ENCODE assay signal across 20 cellular contexts in the genomic region with DNA sequence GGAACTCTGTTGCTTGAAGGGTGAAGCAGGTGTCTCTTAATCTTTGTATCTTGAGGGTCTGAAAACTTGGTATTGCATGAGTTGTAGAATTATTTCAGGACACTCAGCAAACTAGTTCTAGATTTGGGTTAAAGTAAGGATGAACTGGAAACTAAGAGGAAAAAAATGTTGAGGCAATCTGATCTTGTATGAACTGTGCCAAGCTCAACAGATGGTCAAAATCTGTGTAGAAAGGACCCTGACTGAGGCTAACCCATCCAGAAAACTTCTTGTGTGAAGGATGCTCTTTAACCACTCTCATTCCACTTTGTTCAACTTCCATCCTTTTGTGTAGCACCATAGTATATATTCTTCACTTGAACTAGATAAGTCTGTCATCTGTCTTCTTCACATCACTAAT.
DNase-seq lines count a peak whose midpoint lies in the region; ATAC-seq, FAIRE-seq and TF ChIP-seq lines count a peak whose summit lies in the region.
"Had no signal": no experiment of that assay in that cellular context is flagged by ENCODE, and none has a peak within 500 bp of the region (broad histone marks: within the 10 kb centered on the region; RNA-seq: fewer than 3 reads in every experiment).

No MANE protein-coding gene starts in this region.

- no peaks in the 10 kb centered on the region for H3K9me3 ChIP-seq in adipocyte (ENCODE audit: control insufficient read depth, low read length)
- no peaks in the 10 kb centered on the region for H3K9me3 ChIP-seq in small intestine (ENCODE audit: control insufficient read depth, low read depth)

- H3K4me1 ChIP-seq in adipocyte (ENCODE audit: control insufficient read depth, insufficient read depth, low read length): no peaks in the 10 kb centered on the region
- no peaks in the 10 kb centered on the region for H3K4me1 ChIP-seq in small intestine (ENCODE audit: control insufficient read depth in 2 of 2, insufficient read depth in 1 of 2, low read depth in 1 of 2, low read length in 1 of 2)

- H3K9me3 Mint-ChIP-seq in endothelial cell (ENCODE audit: unreplicated experiment): no peaks in the 10 kb centered on the region
- no peaks in the 10 kb centered on the region for H3K9me3 Mint-ChIP-seq in stimulated activated naive B cell treated with anti-CD40 and anti-IgM and Interleukin-4, amounts not matched to agents 10 μg/mL and 1 μg/mL and 100 μg/mL, for 72 hours
- H3K9me3 Mint-ChIP-seq: CD4-positive, alpha-beta T cell; H9 had no signal

- peak; percentile 35 for DNase-seq in NCI-H2171 treated with DMSO at 0.1 percent for 48 hours (lab: John Stamatoyannopoulos, UW)
- DNase-seq in NCI-H2171 (lab: John Stamatoyannopoulos, UW): no peak
- DNase-seq in adipocyte (ENCODE audit: low read depth): peak; percentile 36
- DNase-seq in foreskin fibroblast: peak; percentile 16 to 60
- no peak for DNase-seq in small intestine
- DNase-seq in endothelial cell (ENCODE audit: low spot score): no peak
- DNase-seq in stimulated activated naive B cell treated with anti-CD40 and anti-IgM and Interleukin-4, amounts not matched to agents 10 μg/mL and 1 μg/mL and 100 μg/mL, for 72 hours: no peak
- DNase-seq: 8988T; C1 segment of cervical spinal cord; Calu3; CD4-positive, alpha-beta T cell; DMS153; DMS79 treated with DMSO at 0.1 percent for 48 hours; EL; GOT3; H9 had no signal

- H3K27ac Mint-ChIP-seq in endothelial cell (ENCODE audit: unreplicated experiment): no peak overlapping the region
- no peak overlapping the region for H3K27ac Mint-ChIP-seq in stimulated activated naive B cell treated with anti-CD40 and anti-IgM and Interleukin-4, amounts not matched to agents 10 μg/mL and 1 μg/mL and 100 μg/mL, for 72 hours
- H3K27ac Mint-ChIP-seq: B cell; CD4-positive, alpha-beta T cell; H9 had no signal

- H3K27me3 ChIP-seq in adipocyte (replicated peaks; ENCODE audit: control insufficient read depth, insufficient read depth, low read length) (no peaks in the 10 kb centered on the region), small intestine (ENCODE audit: control insufficient read depth in 2 of 2, insufficient read depth in 2 of 2, low read length in 2 of 2) (no peaks in the 10 kb centered on the region)

- no peak overlapping the region for H3K27ac ChIP-seq in small intestine (ENCODE audit: low read depth in 1 of 2, low read length in 1 of 2)

- no peak overlapping the region for H3K4me3 Mint-ChIP-seq in endothelial cell (ENCODE audit: unreplicated experiment)
- H3K4me3 Mint-ChIP-seq in stimulated activated naive B cell treated with anti-CD40 and anti-IgM and Interleukin-4, amounts not matched to agents 10 μg/mL and 1 μg/mL and 100 μg/mL, for 72 hours: no peak overlapping the region
- H3K4me3 Mint-ChIP-seq: B cell; CD4-positive, alpha-beta T cell; H9 had no signal

- H3K4me3 ChIP-seq in adipocyte (ENCODE audit: low read length) (no peak overlapping the region), foreskin fibroblast (ENCODE audit: low read depth in 1 of 2, low read length in 2 of 2) (no peak overlapping the region), small intestine (ENCODE audit: low read depth in 1 of 2, low read length in 2 of 2) (no peak overlapping the region)

- H3K36me3 ChIP-seq in adipocyte (ENCODE audit: control insufficient read depth, insufficient read depth, low read length, severe bottlenecking): no peaks in the 10 kb centered on the region
- no peaks in the 10 kb centered on the region for H3K36me3 ChIP-seq in small intestine (ENCODE audit: control insufficient read depth in 2 of 2, insufficient read depth in 2 of 2, low read length in 2 of 2)

- ATAC-seq in stimulated activated naive B cell treated with anti-CD40 and anti-IgM and Interleukin-4, amounts not matched to agents 10 μg/mL and 1 μg/mL and 100 μg/mL, for 72 hours (replicated peaks): no peak

- no peak for TF ChIP-seq CTCF in foreskin fibroblast (IDR thresholded peaks at IDR 0.05; ENCODE audit: low read depth, low read length)
- no peak for TF ChIP-seq CTCF in endothelial cell (IDR thresholded peaks at IDR 0.05; ENCODE audit: unreplicated experiment)

- H3K27me3 Mint-ChIP-seq in endothelial cell (ENCODE audit: unreplicated experiment): peaks cover 2% of the 10 kb centered on the region
- H3K27me3 Mint-ChIP-seq in stimulated activated naive B cell treated with anti-CD40 and anti-IgM and Interleukin-4, amounts not matched to agents 10 μg/mL and 1 μg/mL and 100 μg/mL, for 72 hours: no peaks in the 10 kb centered on the region
- H3K27me3 Mint-ChIP-seq: B cell had no signal

- H3K36me3 Mint-ChIP-seq in endothelial cell (ENCODE audit: low read depth, unreplicated experiment): no peaks in the 10 kb centered on the region
- H3K36me3 Mint-ChIP-seq in stimulated activated naive B cell treated with anti-CD40 and anti-IgM and Interleukin-4, amounts not matched to agents 10 μg/mL and 1 μg/mL and 100 μg/mL, for 72 hours: no peaks in the 10 kb centered on the region

- H3K4me1 Mint-ChIP-seq in endothelial cell (ENCODE audit: unreplicated experiment): peaks cover 8% of the 10 kb centered on the region
- no peaks in the 10 kb centered on the region for H3K4me1 Mint-ChIP-seq in stimulated activated naive B cell treated with anti-CD40 and anti-IgM and Interleukin-4, amounts not matched to agents 10 μg/mL and 1 μg/mL and 100 μg/mL, for 72 hours
- H3K4me1 Mint-ChIP-seq: B cell, H9 had no signal

- no peak overlapping the region for H3K9ac ChIP-seq in adipocyte (ENCODE audit: low read length)

- FAIRE-seq in small intestine (lab: Jason Lieb, UNC): no peak
- FAIRE-seq: G401.6, GM12892, GM19239 had no signal

Comparison
In these comparisons a context has a peak if more than half of its experiments do, and no peak if none do; other contexts are left out.
1. DNase-seq: peak in NCI-H2171 treated with DMSO at 0.1 percent for 48 hours (single experiment), adipocyte (single experiment) and foreskin fibroblast (2 of 2); none in NCI-H2171 (single experiment), small intestine (single experiment), endothelial cell (single experiment) and stimulated activated naive B cell treated with anti-CD40 and anti-IgM and Interleukin-4, amounts not matched to agents 10 μg/mL and 1 μg/mL and 100 μg/mL, for 72 hours (single experiment).